ENCODE assay signal across 20 cellular contexts in genomic region chr11:106457727-106458126, GRCh38.
DNase-seq lines count a peak whose midpoint lies in the region; ATAC-seq, FAIRE-seq and TF ChIP-seq lines count a peak whose summit lies in the region.
"Had no signal": no experiment of that assay in that cellular context is flagged by ENCODE, and none has a peak within 500 bp of the region (broad histone marks: within the 10 kb centered on the region; RNA-seq: fewer than 3 reads in every experiment).

No MANE protein-coding gene starts in this region.

- H3K4me3 ChIP-seq in epithelial cell of esophagus (ENCODE audit: low read length) (no peak overlapping the region), mesenchymal stem cell (ENCODE audit: insufficient read depth in 1 of 2, low read depth in 1 of 2, low read length in 2 of 2) (no peak overlapping the region), heart right ventricle (no peak overlapping the region)
- H3K4me3 ChIP-seq: thyroid gland had no signal

- WGBS in mesenchymal stem cell, result no CpG with 5 or more reads among the region's 1 CpG
- 42 to 47% methylated on average over 1 of the region's 1 CpG for WGBS in heart right ventricle, 2 donors

- H3K36me3 ChIP-seq in mesenchymal stem cell (ENCODE audit: control insufficient read depth in 1 of 2, insufficient read depth in 2 of 2, low read depth in 1 of 2, low read length in 2 of 2), result no peaks in the 10 kb centered on the region
- no peaks in the 10 kb centered on the region for H3K36me3 ChIP-seq in heart right ventricle
- H3K36me3 ChIP-seq: thyroid gland had no signal

- H2BK12ac ChIP-seq in mesenchymal stem cell (ENCODE audit: low read length in 2 of 2), result no peak overlapping the region

- H3K23ac ChIP-seq in mesenchymal stem cell (ENCODE audit: low read length in 2 of 2), result no peak overlapping the region

- no peak for FAIRE-seq in RCC 7860 (lab: Jason Lieb, UNC)

- H3K9me3 ChIP-seq in mesenchymal stem cell (ENCODE audit: control insufficient read depth, low read length), result peaks cover 6% of the 10 kb centered on the region
- H3K9me3 ChIP-seq in heart right ventricle, result peaks cover 0 to 28% (median 2%) of the 10 kb centered on the region in 11 donors
- H3K9me3 ChIP-seq: thyroid gland had no signal

- TF ChIP-seq CTCF in epithelial cell of esophagus (IDR thresholded peaks at IDR 0.05; ENCODE audit: insufficient read depth, low read depth, low read length, missing control alignments) (no peak), heart right ventricle (IDR thresholded peaks at IDR 0.05) (no peak)

- peak overlapping the region; percentile 40 for H3K9ac ChIP-seq in mesenchymal stem cell (ENCODE audit: low read length)

- H2AK5ac ChIP-seq in mesenchymal stem cell (ENCODE audit: low read length, severe bottlenecking), result no peak overlapping the region

- no peak for ATAC-seq in heart right ventricle
- ATAC-seq: activated naive CD8-positive, alpha-beta T cell treated with anti-CD3 and anti-CD28 coated beads, Interleukin-2, amount 50 U/mL, for 24 hours; left lobe of liver; T-helper 17 cell had no signal

- H3K14ac ChIP-seq in mesenchymal stem cell (ENCODE audit: low read length in 2 of 2), result no peak overlapping the region

- no peak overlapping the region for H3K4me2 ChIP-seq in mesenchymal stem cell (ENCODE audit: low read length, poor library complexity, severe bottlenecking)

- intact Hi-C loops in heart right ventricle (cut with DNase I), result no loop called here

- no peak overlapping the region for H2AFZ ChIP-seq in mesenchymal stem cell (ENCODE audit: low read depth, low read length)

- no peak overlapping the region for H4K8ac ChIP-seq in mesenchymal stem cell (ENCODE audit: low read length)

- no peak overlapping the region for H4K91ac ChIP-seq in mesenchymal stem cell (ENCODE audit: low read length)

- H3K79me1 ChIP-seq in mesenchymal stem cell (replicated peaks; ENCODE audit: low read length, poor library complexity, severe bottlenecking), result no peaks in the 10 kb centered on the region

- no peak overlapping the region for H2BK5ac ChIP-seq in mesenchymal stem cell (ENCODE audit: low read depth, low read length, poor library complexity, severe bottlenecking)

- H3K27me3 ChIP-seq in mesenchymal stem cell (ENCODE audit: control insufficient read depth in 1 of 2, insufficient read depth in 1 of 2, low read length in 2 of 2), result no peaks in the 10 kb centered on the region
- H3K27me3 ChIP-seq in heart right ventricle, result no peaks in the 10 kb centered on the region
- H3K27me3 ChIP-seq: thyroid gland had no signal

- H3K27ac ChIP-seq in mesenchymal stem cell (ENCODE audit: low read length, poor library complexity, severe bottlenecking) (no peak overlapping the region), heart right ventricle (no peak overlapping the region)
- H3K27ac ChIP-seq: C4-2B, thyroid gland had no signal

- no peak overlapping the region for H2BK15ac ChIP-seq in mesenchymal stem cell (ENCODE audit: low read depth, poor library complexity, severe bottlenecking)

- H2BK120ac ChIP-seq in mesenchymal stem cell (ENCODE audit: low read depth, low read length), result no peak overlapping the region

- no peak overlapping the region for H3K4ac ChIP-seq in mesenchymal stem cell (ENCODE audit: low read depth in 1 of 2, low read length in 2 of 2)

- H3K4me1 ChIP-seq in mesenchymal stem cell (ENCODE audit: control insufficient read depth, insufficient read depth, low read depth, low read length), result no peaks in the 10 kb centered on the region
- H3K4me1 ChIP-seq in heart right ventricle, result peaks cover 0 to 7% (median 0%) of the 10 kb centered on the region in 9 donors
- H3K4me1 ChIP-seq: thyroid gland had no signal

- H3K18ac ChIP-seq in mesenchymal stem cell (ENCODE audit: low read depth in 1 of 2, low read length in 2 of 2), result no peak overlapping the region

- peak; percentile 19 for DNase-seq in EL
- DNase-seq in RCC 7860 (ENCODE audit: low spot score), result peak; percentile 56
- peak; percentile 81 for DNase-seq in epithelial cell of esophagus (ENCODE audit: low read depth)
- peak; percentile 49 for DNase-seq in mesenchymal stem cell
- DNase-seq in heart right ventricle, result no peak
- DNase-seq in SKM-1 treated with dmso at 0.1 percent for 144 hours (lab: John Stamatoyannopoulos, UW; ENCODE audit: unreplicated experiment), result no peak
- no peak for DNase-seq in NCI-H82 treated with DMSO at 0.1 percent for 48 hours (lab: John Stamatoyannopoulos, UW; ENCODE audit: unreplicated experiment)
- no peak for DNase-seq in ecto neural progenitor cell (ENCODE audit: low spot score)
- DNase-seq: activated CD8-positive, alpha-beta memory T cell treated with anti-CD3 and anti-CD28 coated beads for 24 hours; activated naive CD8-positive, alpha-beta T cell treated with anti-CD3 and anti-CD28 coated beads, Interleukin-2, amount 50 U/mL, for 24 hours; erythroblast; Karpas-422; NCI-H1417 treated with DMSO at 0.1 percent for 48 hours; NCI-H2171 treated with DMSO at 0.1 percent for 48 hours; NK-92 treated with Interleukin-12 subunit alpha and Interleukin-12 subunit beta, amount 100 ng/mL, for 24 hours; Right ventricle myocardium superior; T-helper 17 cell; thyroid gland had no signal

Comparison
In these comparisons a context has a peak if more than half of its experiments do, and no peak if none do; other contexts are left out.
1. DNase-seq: peak in EL (single experiment), RCC 7860 (single experiment), epithelial cell of esophagus (single experiment) and mesenchymal stem cell (single experiment); none in heart right ventricle (0 of 2), SKM-1 treated with dmso at 0.1 percent for 144 hours (single experiment), NCI-H82 treated with DMSO at 0.1 percent for 48 hours (single experiment) and ecto neural progenitor cell (single experiment).